Comparison of ENCODE assay signal across 1 cellular context in genomic region chr3:122382888-122383666, GRCh38.
TF ChIP-seq lines count a peak whose summit lies in the region.

Gene MIX23, minus strand, starts transcription at chr3:122383231. Its CDS starts 7 bp downstream, at chr3:122383224.

TF ChIP-seq in GM12878, 131 proteins besides CTCF, POLR2A, EP300 and RAD21 (continued from another document):
- TF ChIP-seq ZNF687 (IDR thresholded peaks at IDR 0.05): peak; percentile 47; the same call in 1 of the 2 replicates
- no peak for TF ChIP-seq EGR1 (IDR thresholded peaks at IDR 0.05; ENCODE audit: borderline replicate concordance in 1 of 2, low read depth in 2 of 2, low read length in 2 of 2)
- no peak for TF ChIP-seq ZNF622 (IDR thresholded peaks at IDR 0.05)
- TF ChIP-seq ZBED1 (IDR thresholded peaks at IDR 0.05; ENCODE audit: borderline replicate concordance): no peak
- TF ChIP-seq POU2F2 (IDR thresholded peaks at IDR 0.05; ENCODE audit: borderline replicate concordance, low read depth, low read length): 0 out of 3 replicates have a peak, but pooled peaks have one; percentile 19
- peak; percentile 85 for TF ChIP-seq MAX (IDR thresholded peaks at IDR 0.05; ENCODE audit: low read depth, low read length)
- peak; percentile 58 for TF ChIP-seq RAD51 (IDR thresholded peaks at IDR 0.05)
- TF ChIP-seq SP1 (IDR thresholded peaks at IDR 0.05; ENCODE audit: low read depth, low read length): no peak
